Comparison of ENCODE assay signal across 1 cellular context in the genomic region with DNA sequence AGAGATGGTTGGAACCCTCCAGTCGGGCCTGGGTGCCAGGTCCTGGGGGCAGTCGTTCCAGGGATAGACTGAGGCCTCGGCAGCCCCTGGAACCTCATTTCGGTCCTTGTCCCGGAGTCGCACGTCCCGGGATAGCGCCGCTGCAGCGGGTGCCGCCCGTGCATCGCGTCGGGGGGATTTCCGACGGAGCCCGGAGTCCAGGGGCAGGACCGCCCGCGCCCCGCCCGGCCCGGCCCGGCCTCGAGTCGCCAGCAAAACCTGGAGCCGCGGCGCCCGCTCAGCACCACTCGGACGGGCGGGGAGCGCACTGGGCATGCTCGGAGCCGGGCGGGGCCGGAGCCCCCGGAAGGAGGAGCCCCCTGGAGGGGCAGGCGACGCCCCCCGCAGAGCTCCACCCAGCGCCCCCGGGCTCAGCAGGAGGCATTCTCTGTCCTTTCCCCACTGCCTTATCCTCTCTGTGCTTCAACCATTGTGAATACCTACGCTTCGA.
TF ChIP-seq lines count a peak whose summit lies in the region.

No MANE protein-coding gene starts in this region.

TF ChIP-seq in HepG2, 621 proteins besides CTCF, POLR2A, EP300 and RAD21 (continued from another document and continues in another):
- TF ChIP-seq, protein P1, sequence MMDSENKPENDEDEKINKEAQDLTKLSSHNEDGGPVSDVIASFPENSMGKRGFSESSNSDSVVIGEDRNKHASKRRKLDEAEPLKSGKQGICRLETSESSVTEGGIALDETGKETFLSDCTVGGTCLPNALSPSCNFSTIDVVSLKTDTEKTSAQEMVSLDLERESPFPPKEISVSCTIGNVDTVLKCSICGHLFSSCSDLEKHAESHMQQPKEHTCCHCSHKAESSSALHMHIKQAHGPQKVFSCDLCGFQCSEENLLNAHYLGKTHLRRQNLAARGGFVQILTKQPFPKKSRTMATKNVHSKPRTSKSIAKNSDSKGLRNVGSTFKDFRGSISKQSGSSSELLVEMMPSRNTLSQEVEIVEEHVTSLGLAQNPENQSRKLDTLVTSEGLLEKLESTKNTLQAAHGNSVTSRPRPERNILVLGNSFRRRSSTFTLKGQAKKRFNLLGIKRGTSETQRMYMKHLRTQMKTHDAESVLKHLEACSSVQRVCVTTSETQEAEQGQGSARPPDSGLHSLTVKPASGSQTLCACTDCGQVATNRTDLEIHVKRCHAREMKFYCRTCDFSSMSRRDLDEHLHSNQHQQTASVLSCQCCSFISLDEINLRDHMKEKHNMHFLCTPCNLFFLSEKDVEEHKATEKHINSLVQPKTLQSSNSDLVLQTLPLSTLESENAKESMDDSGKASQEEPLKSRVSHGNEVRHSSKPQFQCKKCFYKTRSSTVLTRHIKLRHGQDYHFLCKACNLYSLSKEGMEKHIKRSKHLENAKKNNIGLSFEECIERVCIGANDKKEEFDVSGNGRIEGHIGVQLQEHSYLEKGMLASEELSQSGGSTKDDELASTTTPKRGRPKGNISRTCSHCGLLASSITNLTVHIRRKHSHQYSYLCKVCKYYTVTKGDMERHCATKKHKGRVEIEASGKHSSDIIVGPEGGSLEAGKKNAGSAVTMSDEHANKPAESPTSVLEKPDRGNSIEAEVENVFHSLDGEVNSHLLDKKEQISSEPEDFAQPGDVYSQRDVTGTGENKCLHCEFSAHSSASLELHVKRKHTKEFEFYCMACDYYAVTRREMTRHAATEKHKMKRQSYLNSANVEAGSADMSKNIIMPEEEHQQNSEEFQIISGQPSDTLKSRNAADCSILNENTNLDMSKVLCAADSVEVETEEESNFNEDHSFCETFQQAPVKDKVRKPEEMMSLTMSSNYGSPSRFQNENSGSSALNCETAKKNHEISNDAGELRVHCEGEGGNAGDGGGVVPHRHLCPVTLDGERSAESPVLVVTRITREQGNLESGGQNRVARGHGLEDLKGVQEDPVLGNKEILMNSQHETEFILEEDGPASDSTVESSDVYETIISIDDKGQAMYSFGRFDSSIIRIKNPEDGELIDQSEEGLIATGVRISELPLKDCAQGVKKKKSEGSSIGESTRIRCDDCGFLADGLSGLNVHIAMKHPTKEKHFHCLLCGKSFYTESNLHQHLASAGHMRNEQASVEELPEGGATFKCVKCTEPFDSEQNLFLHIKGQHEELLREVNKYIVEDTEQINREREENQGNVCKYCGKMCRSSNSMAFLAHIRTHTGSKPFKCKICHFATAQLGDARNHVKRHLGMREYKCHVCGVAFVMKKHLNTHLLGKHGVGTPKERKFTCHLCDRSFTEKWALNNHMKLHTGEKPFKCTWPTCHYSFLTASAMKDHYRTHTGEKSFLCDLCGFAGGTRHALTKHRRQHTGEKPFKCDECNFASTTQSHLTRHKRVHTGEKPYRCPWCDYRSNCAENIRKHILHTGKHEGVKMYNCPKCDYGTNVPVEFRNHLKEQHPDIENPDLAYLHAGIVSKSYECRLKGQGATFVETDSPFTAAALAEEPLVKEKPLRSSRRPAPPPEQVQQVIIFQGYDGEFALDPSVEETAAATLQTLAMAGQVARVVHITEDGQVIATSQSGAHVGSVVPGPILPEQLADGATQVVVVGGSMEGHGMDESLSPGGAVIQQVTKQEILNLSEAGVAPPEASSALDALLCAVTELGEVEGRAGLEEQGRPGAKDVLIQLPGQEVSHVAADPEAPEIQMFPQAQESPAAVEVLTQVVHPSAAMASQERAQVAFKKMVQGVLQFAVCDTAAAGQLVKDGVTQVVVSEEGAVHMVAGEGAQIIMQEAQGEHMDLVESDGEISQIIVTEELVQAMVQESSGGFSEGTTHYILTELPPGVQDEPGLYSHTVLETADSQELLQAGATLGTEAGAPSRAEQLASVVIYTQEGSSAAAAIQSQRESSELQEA (CRISPR knock-in tag; IDR thresholded peaks at IDR 0.05; ENCODE audit: not compliant biosample characterization), result peak; percentile 52
- TF ChIP-seq IKZF1 (IDR thresholded peaks at IDR 0.05), result no peak
- TF ChIP-seq NFE2 (CRISPR knock-in tag; IDR thresholded peaks at IDR 0.05), result no peak
- peak; percentile 37; the same call in 1 of the 2 replicates for TF ChIP-seq MYC (CRISPR knock-in tag; IDR thresholded peaks at IDR 0.05; ENCODE audit: borderline replicate concordance)
- no peak for TF ChIP-seq ZNF577 (CRISPR knock-in tag; IDR thresholded peaks at IDR 0.05; ENCODE audit: borderline replicate concordance, low read depth)
- no peak for TF ChIP-seq SIN3A (IDR thresholded peaks at IDR 0.05; ENCODE audit: borderline replicate concordance, low read depth, low read length)
- no peak for TF ChIP-seq ZNF782 (CRISPR knock-in tag; IDR thresholded peaks at IDR 0.05; ENCODE audit: borderline replicate concordance)
- no peak for TF ChIP-seq ZNF160 (CRISPR knock-in tag; IDR thresholded peaks at IDR 0.05)
- TF ChIP-seq KDM4B (CRISPR knock-in tag; IDR thresholded peaks at IDR 0.05), result no peak
- no peak for TF ChIP-seq ZNF510 (CRISPR knock-in tag; IDR thresholded peaks at IDR 0.05; ENCODE audit: low read depth)
- no peak for TF ChIP-seq KAT2B (IDR thresholded peaks at IDR 0.05; ENCODE audit: borderline replicate concordance, low read depth, low read length)
- no peak for TF ChIP-seq CC2D1A (CRISPR knock-in tag; IDR thresholded peaks at IDR 0.05)
- TF ChIP-seq SMAD9 (CRISPR knock-in tag; IDR thresholded peaks at IDR 0.05), result no peak
- TF ChIP-seq, protein P2, sequence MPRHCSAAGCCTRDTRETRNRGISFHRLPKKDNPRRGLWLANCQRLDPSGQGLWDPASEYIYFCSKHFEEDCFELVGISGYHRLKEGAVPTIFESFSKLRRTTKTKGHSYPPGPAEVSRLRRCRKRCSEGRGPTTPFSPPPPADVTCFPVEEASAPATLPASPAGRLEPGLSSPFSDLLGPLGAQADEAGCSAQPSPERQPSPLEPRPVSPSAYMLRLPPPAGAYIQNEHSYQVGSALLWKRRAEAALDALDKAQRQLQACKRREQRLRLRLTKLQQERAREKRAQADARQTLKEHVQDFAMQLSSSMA (CRISPR knock-in tag; IDR thresholded peaks at IDR 0.05), result no peak
- TF ChIP-seq TRIM24 (CRISPR knock-in tag; IDR thresholded peaks at IDR 0.05), result no peak
- TF ChIP-seq ZNF569 (CRISPR knock-in tag; IDR thresholded peaks at IDR 0.05; ENCODE audit: borderline replicate concordance), result no peak
- TF ChIP-seq ZNF615 (CRISPR knock-in tag; IDR thresholded peaks at IDR 0.05; ENCODE audit: borderline replicate concordance), result no peak
- TF ChIP-seq SIX4 (CRISPR knock-in tag; IDR thresholded peaks at IDR 0.05), result no peak
- 0 out of 2 replicates have a peak, but pooled peaks have one; percentile 31 for TF ChIP-seq ZNF264 (CRISPR knock-in tag; IDR thresholded peaks at IDR 0.05)
- TF ChIP-seq NFATC3 (CRISPR knock-in tag; IDR thresholded peaks at IDR 0.05), result no peak
- peak; percentile 62 for TF ChIP-seq POLR2G (IDR thresholded peaks at IDR 0.05; ENCODE audit: low read depth, low read length)
- TF ChIP-seq, protein P3, sequence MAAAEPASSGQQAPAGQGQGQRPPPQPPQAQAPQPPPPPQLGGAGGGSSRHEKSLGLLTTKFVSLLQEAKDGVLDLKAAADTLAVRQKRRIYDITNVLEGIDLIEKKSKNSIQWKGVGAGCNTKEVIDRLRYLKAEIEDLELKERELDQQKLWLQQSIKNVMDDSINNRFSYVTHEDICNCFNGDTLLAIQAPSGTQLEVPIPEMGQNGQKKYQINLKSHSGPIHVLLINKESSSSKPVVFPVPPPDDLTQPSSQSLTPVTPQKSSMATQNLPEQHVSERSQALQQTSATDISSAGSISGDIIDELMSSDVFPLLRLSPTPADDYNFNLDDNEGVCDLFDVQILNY (CRISPR knock-in tag; conservative IDR thresholded peaks at IDR 0.05), result 0 out of 2 replicates have a peak, but pooled peaks have one; percentile 45
- TF ChIP-seq HES4 (CRISPR knock-in tag; IDR thresholded peaks at IDR 0.05; ENCODE audit: borderline replicate concordance), result no peak
- no peak for TF ChIP-seq FLYWCH1 (CRISPR knock-in tag; IDR thresholded peaks at IDR 0.05)
- no peak; the same call in 1 of the 2 replicates for TF ChIP-seq ZNF343 (CRISPR knock-in tag; IDR thresholded peaks at IDR 0.05)
- TF ChIP-seq, protein P4, sequence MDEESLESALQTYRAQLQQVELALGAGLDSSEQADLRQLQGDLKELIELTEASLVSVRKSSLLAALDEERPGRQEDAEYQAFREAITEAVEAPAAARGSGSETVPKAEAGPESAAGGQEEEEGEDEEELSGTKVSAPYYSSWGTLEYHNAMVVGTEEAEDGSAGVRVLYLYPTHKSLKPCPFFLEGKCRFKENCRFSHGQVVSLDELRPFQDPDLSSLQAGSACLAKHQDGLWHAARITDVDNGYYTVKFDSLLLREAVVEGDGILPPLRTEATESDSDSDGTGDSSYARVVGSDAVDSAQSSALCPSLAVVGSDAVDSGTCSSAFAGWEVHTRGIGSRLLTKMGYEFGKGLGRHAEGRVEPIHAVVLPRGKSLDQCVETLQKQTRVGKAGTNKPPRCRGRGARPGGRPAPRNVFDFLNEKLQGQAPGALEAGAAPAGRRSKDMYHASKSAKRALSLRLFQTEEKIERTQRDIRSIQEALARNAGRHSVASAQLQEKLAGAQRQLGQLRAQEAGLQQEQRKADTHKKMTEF (CRISPR knock-in tag; IDR thresholded peaks at IDR 0.05), result peak; percentile 67; the same call in 1 of the 2 replicates
- TF ChIP-seq ZNF598 (CRISPR knock-in tag; IDR thresholded peaks at IDR 0.05; ENCODE audit: borderline replicate concordance), result no peak
- no peak; the same call in 1 of the 2 replicates for TF ChIP-seq RCOR2 (CRISPR knock-in tag; IDR thresholded peaks at IDR 0.05)
- TF ChIP-seq, protein P5, sequence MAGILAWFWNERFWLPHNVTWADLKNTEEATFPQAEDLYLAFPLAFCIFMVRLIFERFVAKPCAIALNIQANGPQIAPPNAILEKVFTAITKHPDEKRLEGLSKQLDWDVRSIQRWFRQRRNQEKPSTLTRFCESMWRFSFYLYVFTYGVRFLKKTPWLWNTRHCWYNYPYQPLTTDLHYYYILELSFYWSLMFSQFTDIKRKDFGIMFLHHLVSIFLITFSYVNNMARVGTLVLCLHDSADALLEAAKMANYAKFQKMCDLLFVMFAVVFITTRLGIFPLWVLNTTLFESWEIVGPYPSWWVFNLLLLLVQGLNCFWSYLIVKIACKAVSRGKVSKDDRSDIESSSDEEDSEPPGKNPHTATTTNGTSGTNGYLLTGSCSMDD (CRISPR knock-in tag; IDR thresholded peaks at IDR 0.05), result no peak
- TF ChIP-seq ZNF12 (CRISPR knock-in tag; IDR thresholded peaks at IDR 0.05), result no peak
- 0 out of 2 replicates have a peak, but pooled peaks have one; percentile 35 for TF ChIP-seq ZNF468 (CRISPR knock-in tag; IDR thresholded peaks at IDR 0.05)
- no peak for TF ChIP-seq NFRKB (IDR thresholded peaks at IDR 0.05)
- TF ChIP-seq KDM2A (CRISPR knock-in tag; IDR thresholded peaks at IDR 0.05; ENCODE audit: borderline replicate concordance, low read depth), result no peak; the same call in 1 of the 2 replicates
- TF ChIP-seq MATR3 (CRISPR knock-in tag; IDR thresholded peaks at IDR 0.05), result no peak
- no peak for TF ChIP-seq GLI4 (CRISPR knock-in tag; IDR thresholded peaks at IDR 0.05; ENCODE audit: borderline replicate concordance)
- TF ChIP-seq, protein P6, sequence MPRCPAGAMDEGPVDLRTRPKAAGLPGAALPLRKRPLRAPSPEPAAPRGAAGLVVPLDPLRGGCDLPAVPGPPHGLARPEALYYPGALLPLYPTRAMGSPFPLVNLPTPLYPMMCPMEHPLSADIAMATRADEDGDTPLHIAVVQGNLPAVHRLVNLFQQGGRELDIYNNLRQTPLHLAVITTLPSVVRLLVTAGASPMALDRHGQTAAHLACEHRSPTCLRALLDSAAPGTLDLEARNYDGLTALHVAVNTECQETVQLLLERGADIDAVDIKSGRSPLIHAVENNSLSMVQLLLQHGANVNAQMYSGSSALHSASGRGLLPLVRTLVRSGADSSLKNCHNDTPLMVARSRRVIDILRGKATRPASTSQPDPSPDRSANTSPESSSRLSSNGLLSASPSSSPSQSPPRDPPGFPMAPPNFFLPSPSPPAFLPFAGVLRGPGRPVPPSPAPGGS (CRISPR knock-in tag; IDR thresholded peaks at IDR 0.05), result no peak
- TF ChIP-seq, protein P7, sequence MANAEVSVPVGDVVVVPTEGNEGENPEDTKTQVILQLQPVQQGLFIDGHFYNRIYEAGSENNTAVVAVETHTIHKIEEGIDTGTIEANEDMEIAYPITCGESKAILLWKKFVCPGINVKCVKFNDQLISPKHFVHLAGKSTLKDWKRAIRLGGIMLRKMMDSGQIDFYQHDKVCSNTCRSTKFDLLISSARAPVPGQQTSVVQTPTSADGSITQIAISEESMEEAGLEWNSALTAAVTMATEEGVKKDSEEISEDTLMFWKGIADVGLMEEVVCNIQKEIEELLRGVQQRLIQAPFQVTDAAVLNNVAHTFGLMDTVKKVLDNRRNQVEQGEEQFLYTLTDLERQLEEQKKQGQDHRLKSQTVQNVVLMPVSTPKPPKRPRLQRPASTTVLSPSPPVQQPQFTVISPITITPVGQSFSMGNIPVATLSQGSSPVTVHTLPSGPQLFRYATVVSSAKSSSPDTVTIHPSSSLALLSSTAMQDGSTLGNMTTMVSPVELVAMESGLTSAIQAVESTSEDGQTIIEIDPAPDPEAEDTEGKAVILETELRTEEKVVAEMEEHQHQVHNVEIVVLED (CRISPR knock-in tag; IDR thresholded peaks at IDR 0.05; ENCODE audit: borderline replicate concordance), result no peak
- peak; percentile 76; the same call in 1 of the 2 replicates for TF ChIP-seq ZMAT3 (CRISPR knock-in tag; conservative IDR thresholded peaks at IDR 0.05)
- no peak for TF ChIP-seq NR1H2 (CRISPR knock-in tag; IDR thresholded peaks at IDR 0.05; ENCODE audit: borderline replicate concordance, low read depth)
- TF ChIP-seq GATAD2A (CRISPR knock-in tag; IDR thresholded peaks at IDR 0.05), result no peak
- no peak for TF ChIP-seq JUN (CRISPR knock-in tag; IDR thresholded peaks at IDR 0.05)
- TF ChIP-seq NFE2L2 (IDR thresholded peaks at IDR 0.05; ENCODE audit: low read length), result no peak
- no peak for TF ChIP-seq EHMT2 (IDR thresholded peaks at IDR 0.05; ENCODE audit: borderline replicate concordance, low read depth, low read length)
- TF ChIP-seq SMAD1 (CRISPR knock-in tag; IDR thresholded peaks at IDR 0.05; ENCODE audit: borderline replicate concordance, low read depth), result no peak
- TF ChIP-seq, protein P8, sequence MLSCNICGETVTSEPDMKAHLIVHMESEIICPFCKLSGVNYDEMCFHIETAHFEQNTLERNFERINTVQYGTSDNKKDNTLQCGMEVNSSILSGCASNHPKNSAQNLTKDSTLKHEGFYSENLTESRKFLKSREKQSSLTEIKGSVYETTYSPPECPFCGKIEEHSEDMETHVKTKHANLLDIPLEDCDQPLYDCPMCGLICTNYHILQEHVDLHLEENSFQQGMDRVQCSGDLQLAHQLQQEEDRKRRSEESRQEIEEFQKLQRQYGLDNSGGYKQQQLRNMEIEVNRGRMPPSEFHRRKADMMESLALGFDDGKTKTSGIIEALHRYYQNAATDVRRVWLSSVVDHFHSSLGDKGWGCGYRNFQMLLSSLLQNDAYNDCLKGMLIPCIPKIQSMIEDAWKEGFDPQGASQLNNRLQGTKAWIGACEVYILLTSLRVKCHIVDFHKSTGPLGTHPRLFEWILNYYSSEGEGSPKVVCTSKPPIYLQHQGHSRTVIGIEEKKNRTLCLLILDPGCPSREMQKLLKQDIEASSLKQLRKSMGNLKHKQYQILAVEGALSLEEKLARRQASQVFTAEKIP (CRISPR knock-in tag; IDR thresholded peaks at IDR 0.05; ENCODE audit: borderline replicate concordance), result no peak
- no peak for TF ChIP-seq ZFP41 (CRISPR knock-in tag; IDR thresholded peaks at IDR 0.05; ENCODE audit: borderline replicate concordance)
- no peak for TF ChIP-seq TBP (CRISPR knock-in tag; IDR thresholded peaks at IDR 0.05)
